20 cellular contexts compared by ENCODE assay signal in the genomic region with DNA sequence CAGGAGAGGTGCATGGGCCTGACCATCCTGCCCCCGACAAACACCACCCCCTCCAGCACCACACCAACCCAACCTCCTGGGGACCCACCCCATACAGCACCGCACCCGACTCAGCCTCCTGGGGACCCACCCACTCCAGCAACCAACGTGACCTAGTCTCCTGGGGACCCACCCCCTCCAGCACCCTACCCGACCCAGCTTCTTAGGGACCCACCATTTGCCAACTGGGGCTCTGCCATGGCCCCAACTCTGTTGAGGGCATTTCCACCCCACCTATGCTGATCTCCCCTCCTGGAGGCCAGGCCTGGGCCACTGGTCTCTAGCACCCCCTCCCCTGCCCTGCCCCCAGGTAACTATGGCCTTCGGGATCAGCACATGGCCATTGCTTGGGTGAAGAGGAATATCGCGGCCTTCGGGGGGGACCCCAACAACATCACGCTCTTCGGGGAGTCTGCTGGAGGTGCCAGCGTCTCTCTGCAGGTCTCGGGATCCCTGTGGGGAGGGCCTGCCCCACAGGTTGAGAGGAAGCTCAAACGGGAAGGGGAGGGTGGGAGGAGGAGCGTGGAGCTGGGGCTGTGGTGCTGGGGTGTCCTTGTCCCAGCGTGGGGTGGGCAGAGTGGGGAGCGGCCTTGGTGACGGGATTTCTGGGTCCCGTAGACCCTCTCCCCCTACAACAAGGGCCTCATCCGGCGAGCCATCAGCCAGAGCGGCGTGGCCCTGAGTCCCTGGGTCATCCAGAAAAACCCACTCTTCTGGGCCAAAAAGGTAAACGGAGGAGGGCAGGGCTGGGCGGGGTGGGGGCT. TPM values are rescaled to one million over a fixed set of nuclear protein-coding genes. Genes with fewer than 3 reads are reported as not detected.
DNase-seq lines count a peak whose midpoint lies in the region; ATAC-seq and TF ChIP-seq lines count a peak whose summit lies in the region.
"Had no signal": no experiment of that assay in that cellular context is flagged by ENCODE, and none has a peak within 500 bp of the region (broad histone marks: within the 10 kb centered on the region; RNA-seq: fewer than 3 reads in every experiment).

No MANE protein-coding gene starts in this region.

- no peaks in the 10 kb centered on the region for H3K4me1 Mint-ChIP-seq in chondrocyte (ENCODE audit: low read depth)
- no peaks in the 10 kb centered on the region for H3K4me1 Mint-ChIP-seq in stimulated activated memory B cell treated with anti-CD40 and anti-IgM and Interleukin-4, amounts not matched to agents 10 μg/mL and 1 μg/mL and 100 μg/mL, for 72 hours
- H3K4me1 Mint-ChIP-seq: CD4-positive, CD25-positive, alpha-beta regulatory T cell; CD8-positive, alpha-beta memory T cell had no signal

- peaks cover 6% of the 10 kb centered on the region for H3K36me3 Mint-ChIP-seq in chondrocyte (ENCODE audit: low read depth)
- no peaks in the 10 kb centered on the region for H3K36me3 Mint-ChIP-seq in stimulated activated memory B cell treated with anti-CD40 and anti-IgM and Interleukin-4, amounts not matched to agents 10 μg/mL and 1 μg/mL and 100 μg/mL, for 72 hours
- H3K36me3 Mint-ChIP-seq: CD4-positive, CD25-positive, alpha-beta regulatory T cell; CD8-positive, alpha-beta memory T cell had no signal

- no peak overlapping the region for H4K91ac ChIP-seq in mesenchymal stem cell (ENCODE audit: low read length)

- no peak overlapping the region for H2BK12ac ChIP-seq in mesenchymal stem cell (ENCODE audit: low read length in 2 of 2)

- intact Hi-C loops in left ventricle myocardium superior (cut with micrococcal nuclease) = no loop called here
- intact Hi-C loops in heart left ventricle (cut with DNase I) = no loop called here

- H2BK120ac ChIP-seq in mesenchymal stem cell (ENCODE audit: low read depth, low read length) = peak overlapping the region; percentile 68

- no peak overlapping the region for H3K23ac ChIP-seq in mesenchymal stem cell (ENCODE audit: low read length in 2 of 2)

- H3K9me3 ChIP-seq in heart left ventricle = no peaks in the 10 kb centered on the region
- no peaks in the 10 kb centered on the region for H3K9me3 ChIP-seq in mesenchymal stem cell (ENCODE audit: control insufficient read depth, low read length)
- H3K9me3 ChIP-seq: BE2C had no signal

- H3K27ac ChIP-seq in heart left ventricle = no peak overlapping the region
- H3K27ac ChIP-seq in mesenchymal stem cell (ENCODE audit: low read length, poor library complexity, severe bottlenecking) = no peak overlapping the region

- H3K9ac ChIP-seq in mesenchymal stem cell (ENCODE audit: low read length) = no peak overlapping the region

- H2AFZ ChIP-seq in mesenchymal stem cell (ENCODE audit: low read depth, low read length) = no peak overlapping the region

- no peak for TF ChIP-seq POLR2A in heart left ventricle (IDR thresholded peaks at IDR 0.05)

- peak; percentile 11 for DNase-seq in left ventricle myocardium superior
- no peak for DNase-seq in heart left ventricle
- DNase-seq in chondrocyte (ENCODE audit: low spot score) = peak; percentile 68
- no peak for DNase-seq in mesenchymal stem cell
- DNase-seq in retina = no peak
- no peak for DNase-seq in stimulated activated CD4-positive, alpha-beta T cell treated with anti-CD3 and anti-CD28 coated beads, Interleukin-2, amount 100 ng/mL, for 24 hours
- DNase-seq: BE2C; C1 segment of cervical spinal cord; CD4-positive, CD25-positive, alpha-beta regulatory T cell; COR-L47; DMS 273 treated with DMSO at 0.1 percent for 48 hours; DMS53; DND-41; EL; H7 had no signal

- no peak for ATAC-seq in left ventricle myocardium superior
- ATAC-seq in heart left ventricle = no peak
- peak; percentile 42 for ATAC-seq in stimulated activated memory B cell treated with anti-CD40 and anti-IgM and Interleukin-4, amounts not matched to agents 10 μg/mL and 1 μg/mL and 100 μg/mL, for 72 hours
- no peak for ATAC-seq in HG02852 (IDR thresholded peaks at IDR 0.05; ENCODE audit: unreplicated experiment)
- ATAC-seq: GM12878, HCT116 had no signal

- H3K9me3 Mint-ChIP-seq in chondrocyte (ENCODE audit: low read depth) = no peaks in the 10 kb centered on the region
- no peaks in the 10 kb centered on the region for H3K9me3 Mint-ChIP-seq in stimulated activated memory B cell treated with anti-CD40 and anti-IgM and Interleukin-4, amounts not matched to agents 10 μg/mL and 1 μg/mL and 100 μg/mL, for 72 hours
- H3K9me3 Mint-ChIP-seq: CD4-positive, CD25-positive, alpha-beta regulatory T cell; CD8-positive, alpha-beta memory T cell had no signal

- no peak overlapping the region for H2BK5ac ChIP-seq in mesenchymal stem cell (ENCODE audit: low read depth, low read length, poor library complexity, severe bottlenecking)

- no peaks in the 10 kb centered on the region for H3K27me3 Mint-ChIP-seq in chondrocyte (ENCODE audit: low read depth)
- no peaks in the 10 kb centered on the region for H3K27me3 Mint-ChIP-seq in stimulated activated memory B cell treated with anti-CD40 and anti-IgM and Interleukin-4, amounts not matched to agents 10 μg/mL and 1 μg/mL and 100 μg/mL, for 72 hours
- H3K27me3 Mint-ChIP-seq: CD4-positive, CD25-positive, alpha-beta regulatory T cell; CD8-positive, alpha-beta memory T cell had no signal

- H2AK5ac ChIP-seq in mesenchymal stem cell (ENCODE audit: low read length, severe bottlenecking) = no peak overlapping the region

- H3K27me3 ChIP-seq in heart left ventricle = no peaks in the 10 kb centered on the region
- no peaks in the 10 kb centered on the region for H3K27me3 ChIP-seq in mesenchymal stem cell (ENCODE audit: control insufficient read depth in 1 of 2, insufficient read depth in 1 of 2, low read length in 2 of 2)
- H3K27me3 ChIP-seq: BE2C had no signal

- H3K27ac Mint-ChIP-seq in chondrocyte (ENCODE audit: unreplicated experiment) = no peak overlapping the region
- H3K27ac Mint-ChIP-seq in stimulated activated memory B cell treated with anti-CD40 and anti-IgM and Interleukin-4, amounts not matched to agents 10 μg/mL and 1 μg/mL and 100 μg/mL, for 72 hours = no peak overlapping the region
- H3K27ac Mint-ChIP-seq: CD8-positive, alpha-beta memory T cell had no signal

- no peak overlapping the region for H3K14ac ChIP-seq in mesenchymal stem cell (ENCODE audit: low read length in 2 of 2)

- H2BK15ac ChIP-seq in mesenchymal stem cell (ENCODE audit: low read depth, poor library complexity, severe bottlenecking) = no peak overlapping the region

- H3K4me2 ChIP-seq in mesenchymal stem cell (ENCODE audit: low read length, poor library complexity, severe bottlenecking) = no peak overlapping the region

- WGBS in heart left ventricle, 4 donors = 92 to 96% (median 95%) methylated on average over 16 to 25 of the region's 25 CpGs
- WGBS in mesenchymal stem cell = 97% methylated on average over 22 of the region's 25 CpGs

- no peak for TF ChIP-seq CTCF in heart left ventricle (IDR thresholded peaks at IDR 0.05)
- TF ChIP-seq CTCF in chondrocyte (IDR thresholded peaks at IDR 0.05) = no peak

- no peaks in the 10 kb centered on the region for H3K36me3 ChIP-seq in heart left ventricle
- H3K36me3 ChIP-seq in mesenchymal stem cell (ENCODE audit: control insufficient read depth in 1 of 2, insufficient read depth in 2 of 2, low read depth in 1 of 2, low read length in 2 of 2) = peaks cover 0 to 27% of the 10 kb centered on the region in 2 experiments
- H3K36me3 ChIP-seq: BE2C had no signal

- H3K4me3 Mint-ChIP-seq in chondrocyte (ENCODE audit: unreplicated experiment) = no peak overlapping the region
- no peak overlapping the region for H3K4me3 Mint-ChIP-seq in stimulated activated memory B cell treated with anti-CD40 and anti-IgM and Interleukin-4, amounts not matched to agents 10 μg/mL and 1 μg/mL and 100 μg/mL, for 72 hours
- H3K4me3 Mint-ChIP-seq: CD4-positive, CD25-positive, alpha-beta regulatory T cell; CD8-positive, alpha-beta memory T cell had no signal

- H3K4ac ChIP-seq in mesenchymal stem cell (ENCODE audit: low read depth in 1 of 2, low read length in 2 of 2) = no peak overlapping the region

- H3K79me1 ChIP-seq in mesenchymal stem cell (replicated peaks; ENCODE audit: low read length, poor library complexity, severe bottlenecking) = no peaks in the 10 kb centered on the region

- H3K4me3 ChIP-seq in heart left ventricle = no peak overlapping the region
- no peak overlapping the region for H3K4me3 ChIP-seq in mesenchymal stem cell (ENCODE audit: insufficient read depth in 1 of 2, low read depth in 1 of 2, low read length in 2 of 2)
- H3K4me3 ChIP-seq: GM12878 had no signal

- no peak overlapping the region for H3K18ac ChIP-seq in mesenchymal stem cell (ENCODE audit: low read depth in 1 of 2, low read length in 2 of 2)

- H4K8ac ChIP-seq in mesenchymal stem cell (ENCODE audit: low read length) = no peak overlapping the region

- H3K4me1 ChIP-seq in heart left ventricle = peaks cover 0 to 5% (median 1%) of the 10 kb centered on the region in 12 donors
- H3K4me1 ChIP-seq in mesenchymal stem cell (ENCODE audit: control insufficient read depth, insufficient read depth, low read depth, low read length) = peaks cover 5% of the 10 kb centered on the region
- H3K4me1 ChIP-seq: BE2C had no signal

RNA-seq across cellular contexts. Expression of a gene that starts 4.6 kb away (rescaled TPM):
- total RNA-seq in left ventricle myocardium superior = 7.2 TPM
- 1 to 10 TPM; 1.1 to 4.0 (median 2.8) TPM for total RNA-seq in heart left ventricle
- polyA plus RNA-seq in heart left ventricle = 1 to 10 TPM in 1 of 2 donors, under 1 TPM in 1; 0.61 to 2.1 TPM
- 0.87 to 1.5 TPM (median 1.1 TPM) in 3 replicates for total RNA-seq in chondrocyte
- polyA plus RNA-seq in mesenchymal stem cell (2013, experiment 1 of 2) = 0.57 TPM
- 0.55 TPM for polyA plus RNA-seq in mesenchymal stem cell (2013, experiment 2 of 2)
- polyA plus RNA-seq: CD4-positive, CD25-positive, alpha-beta regulatory T cell; CD8-positive, alpha-beta memory T cell had no signal

RNA-seq across cellular contexts. Expression of a gene that starts 35.6 kb away (rescaled TPM):
- total RNA-seq in left ventricle myocardium superior (60.8 TPM), heart left ventricle (10 to 100 TPM; 22.9 to 45.8 (median 34.5) TPM), chondrocyte (36.5 to 46.3 TPM (median 38.5 TPM) in 3 replicates)
- 10 to 100 TPM; 46.7 to 51.7 TPM for polyA plus RNA-seq in heart left ventricle
- polyA plus RNA-seq in mesenchymal stem cell (2013, experiment 1 of 2) = 31.5 TPM
- 30.0 TPM for polyA plus RNA-seq in mesenchymal stem cell (2013, experiment 2 of 2)

RNA-seq across cellular contexts. Expression of a gene that starts 54.7 kb away (rescaled TPM):
- 33.1 TPM for total RNA-seq in left ventricle myocardium superior
- total RNA-seq in heart left ventricle = 10 to 100 TPM; 17.8 to 70.1 (median 26.6) TPM
- 10 to 100 TPM; 18.3 to 24.8 TPM for polyA plus RNA-seq in heart left ventricle
- total RNA-seq in chondrocyte = 16.1 to 19.0 TPM (median 17.5 TPM) in 3 replicates
- polyA plus RNA-seq in mesenchymal stem cell (2013, experiment 1 of 2) = 30.8 TPM
- polyA plus RNA-seq in mesenchymal stem cell (2013, experiment 2 of 2) = 27.5 TPM

Comparison
In these comparisons a context has a peak if more than half of its experiments do, and no peak if none do; other contexts are left out.
1. DNase-seq: peak in left ventricle myocardium superior (single experiment) and chondrocyte (single experiment); none in heart left ventricle (0 of 5), mesenchymal stem cell (single experiment), retina (single experiment) and stimulated activated CD4-positive, alpha-beta T cell treated with anti-CD3 and anti-CD28 coated beads, Interleukin-2, amount 100 ng/mL, for 24 hours (0 of 2).